In genomic region chr1:206895320-206895719, GRCh38 we compare ENCODE assay signal across 1 cellular context.
TF ChIP-seq lines count a peak whose summit lies in the region.

No MANE protein-coding gene starts in this region.

TF ChIP-seq in GM23338, 12 proteins besides CTCF, POLR2A, EP300 and RAD21 (continued from another document):
- no peak for TF ChIP-seq ZNF462 (CRISPR knock-in tag; IDR thresholded peaks at IDR 0.05)
- no peak for TF ChIP-seq REST (IDR thresholded peaks at IDR 0.05; ENCODE audit: unreplicated experiment)
- no peak for TF ChIP-seq JUNB (IDR thresholded peaks at IDR 0.05; ENCODE audit: unreplicated experiment)
- TF ChIP-seq POLR2AphosphoS5 (IDR thresholded peaks at IDR 0.05; ENCODE audit: low read depth) = no peak
- TF ChIP-seq CREB1 (CRISPR knock-in tag; IDR thresholded peaks at IDR 0.05; ENCODE audit: low read depth) = no peak
- TF ChIP-seq ZNF114 (CRISPR knock-in tag; IDR thresholded peaks at IDR 0.05) = no peak
- TF ChIP-seq STAT1 (IDR thresholded peaks at IDR 0.05; ENCODE audit: unreplicated experiment) = no peak
- no peak for TF ChIP-seq ZNF331 (CRISPR knock-in tag; IDR thresholded peaks at IDR 0.05; ENCODE audit: low read depth)
- no peak for TF ChIP-seq EZH2 (IDR thresholded peaks at IDR 0.05; ENCODE audit: low read depth, unreplicated experiment)
- no peak for TF ChIP-seq ETS1 (IDR thresholded peaks at IDR 0.05)
- TF ChIP-seq EZH2phosphoT487 (IDR thresholded peaks at IDR 0.05; ENCODE audit: unreplicated experiment) = no peak
TF ChIP-seq in GM23338: peak in this region for 0.
